ENCODE assay signal across 18 cellular contexts in genomic region chr7:124089621-124090020, GRCh38. TPM values are rescaled to one million over a fixed set of nuclear protein-coding genes. Genes with fewer than 3 reads are reported as not detected.
DNase-seq lines count a peak whose midpoint lies in the region; ATAC-seq and TF ChIP-seq lines count a peak whose summit lies in the region.
"Had no signal": no experiment of that assay in that cellular context is flagged by ENCODE, and none has a peak within 500 bp of the region (broad histone marks: within the 10 kb centered on the region; RNA-seq: fewer than 3 reads in every experiment).

No MANE protein-coding gene starts in this region.

- no peaks in the 10 kb centered on the region for H3K4me1 Mint-ChIP-seq in endodermal cell
- H3K4me1 Mint-ChIP-seq in activated T-helper 2 cell treated with anti-CD3 and anti-CD28 coated beads, Interferon-gamma antibody, Interleukin-2, Interleukin-4, amounts not matched to agents 10 μg/mL and 5 μg/mL and 100 μg/mL, durations not matched to agents 14 hours and 24 hours and 36 hours (ENCODE audit: low read depth) = no peaks in the 10 kb centered on the region
- H3K4me1 Mint-ChIP-seq: CD14-positive monocyte; CD4-positive, alpha-beta memory T cell; GM23338; H9; IgD-negative memory B cell had no signal

- H3K4me2 ChIP-seq in smooth muscle cell = peak overlapping the region; percentile 48
- H3K4me2 ChIP-seq: A549, BLaER1, GM23338 had no signal

- no peaks in the 10 kb centered on the region for H3K9me3 Mint-ChIP-seq in endodermal cell
- no peaks in the 10 kb centered on the region for H3K9me3 Mint-ChIP-seq in activated T-helper 2 cell treated with anti-CD3 and anti-CD28 coated beads, Interferon-gamma antibody, Interleukin-2, Interleukin-4, amounts not matched to agents 10 μg/mL and 5 μg/mL and 100 μg/mL, durations not matched to agents 14 hours and 24 hours and 36 hours
- H3K9me3 Mint-ChIP-seq: GM23338, H9 had no signal

- WGBS in endodermal cell (ENCODE audit: insufficient coverage in 1 of 2, insufficient read length in 1 of 2), 2 experiments = 81% methylated on average over 2 of the region's 2 CpGs; no CpG with 5 or more reads in 1 of the 2 experiments
- 14% methylated on average over 2 of the region's 2 CpGs for WGBS in smooth muscle cell (ENCODE audit: low lambda C conversion rate)

- intact Hi-C loops in activated T-helper 2 cell treated with anti-CD3 and anti-CD28 coated beads, Interferon-gamma antibody, Interleukin-2, Interleukin-4, amounts not matched to agents 10 μg/mL and 5 μg/mL and 100 μg/mL, durations not matched to agents 14 hours and 24 hours and 36 hours (cut with micrococcal nuclease) = no loop called here

- no peaks in the 10 kb centered on the region for H3K27me3 Mint-ChIP-seq in endodermal cell (ENCODE audit: insufficient read depth)
- H3K27me3 Mint-ChIP-seq in activated T-helper 2 cell treated with anti-CD3 and anti-CD28 coated beads, Interferon-gamma antibody, Interleukin-2, Interleukin-4, amounts not matched to agents 10 μg/mL and 5 μg/mL and 100 μg/mL, durations not matched to agents 14 hours and 24 hours and 36 hours (ENCODE audit: low read depth) = no peaks in the 10 kb centered on the region
- H3K27me3 Mint-ChIP-seq: CD4-positive, alpha-beta memory T cell; IgD-negative memory B cell had no signal

- no peaks in the 10 kb centered on the region for H3K36me3 Mint-ChIP-seq in endodermal cell (ENCODE audit: low read depth)
- no peaks in the 10 kb centered on the region for H3K36me3 Mint-ChIP-seq in activated T-helper 2 cell treated with anti-CD3 and anti-CD28 coated beads, Interferon-gamma antibody, Interleukin-2, Interleukin-4, amounts not matched to agents 10 μg/mL and 5 μg/mL and 100 μg/mL, durations not matched to agents 14 hours and 24 hours and 36 hours (ENCODE audit: low read depth)
- H3K36me3 Mint-ChIP-seq: CD14-positive monocyte; CD4-positive, alpha-beta memory T cell; IgD-negative memory B cell had no signal

- TF ChIP-seq CTCF in endodermal cell (conservative IDR thresholded peaks at IDR 0.05) (no peak), smooth muscle cell (IDR thresholded peaks at IDR 0.05; ENCODE audit: borderline replicate concordance, insufficient read depth, poor library complexity, severe bottlenecking) (no peak)

- peak; percentile 19 for DNase-seq in Ammon's horn (ENCODE audit: low spot score)
- peak; percentile 66 for DNase-seq in NCI-H82 (lab: John Stamatoyannopoulos, UW)
- no peak for DNase-seq in endodermal cell
- no peak for DNase-seq in smooth muscle cell (lab: John Stamatoyannopoulos, UW; ENCODE audit: unreplicated experiment)
- no peak for DNase-seq in activated T-helper 2 cell treated with anti-CD3 and anti-CD28 coated beads, Interferon-gamma antibody, Interleukin-2, Interleukin-4, amounts not matched to agents 10 μg/mL and 5 μg/mL and 100 μg/mL, durations not matched to agents 14 hours and 24 hours and 36 hours (ENCODE audit: low spot score)
- no peak for DNase-seq in dermis blood vessel endothelial cell
- DNase-seq: AML-193; Calu3; CD4-positive, alpha-beta memory T cell; H9 had no signal

- H3K27me3 ChIP-seq in endodermal cell (ENCODE audit: control insufficient read depth, insufficient read depth, low read length, poor library complexity, severe bottlenecking) (no peaks in the 10 kb centered on the region), smooth muscle cell (ENCODE audit: low read depth) (no peaks in the 10 kb centered on the region)
- H3K27me3 ChIP-seq: BLaER1 had no signal

- H3K27ac Mint-ChIP-seq in endodermal cell = peak overlapping the region; percentile 33
- H3K27ac Mint-ChIP-seq in activated T-helper 2 cell treated with anti-CD3 and anti-CD28 coated beads, Interferon-gamma antibody, Interleukin-2, Interleukin-4, amounts not matched to agents 10 μg/mL and 5 μg/mL and 100 μg/mL, durations not matched to agents 14 hours and 24 hours and 36 hours = no peak overlapping the region
- H3K27ac Mint-ChIP-seq: CD14-positive monocyte; CD4-positive, alpha-beta memory T cell; GM23338; IgD-negative memory B cell had no signal

- H3K36me3 ChIP-seq in endodermal cell (ENCODE audit: control insufficient read depth, insufficient read depth, low read length) (no peaks in the 10 kb centered on the region), smooth muscle cell (ENCODE audit: low read depth) (no peaks in the 10 kb centered on the region)
- H3K36me3 ChIP-seq: BLaER1 had no signal

- H3K79me2 ChIP-seq in smooth muscle cell (ENCODE audit: low read depth) = no peaks in the 10 kb centered on the region

- H3K27ac ChIP-seq in endodermal cell (ENCODE audit: low read depth, low read length) = no peak overlapping the region
- no peak overlapping the region for H3K27ac ChIP-seq in smooth muscle cell (ENCODE audit: low read depth)
- H3K27ac ChIP-seq: 22Rv1, A549, BLaER1 had no signal

- no peak overlapping the region for H3K9ac ChIP-seq in endodermal cell (ENCODE audit: extremely low read depth, low read length, poor library complexity, severe bottlenecking)
- H3K9ac ChIP-seq in smooth muscle cell (ENCODE audit: low read depth) = no peak overlapping the region
- H3K9ac ChIP-seq: BLaER1 had no signal

- H3K4me3 ChIP-seq in endodermal cell (ENCODE audit: low read length) (no peak overlapping the region), smooth muscle cell (no peak overlapping the region)
- H3K4me3 ChIP-seq: A549, BLaER1, GM23338 had no signal

- no peak for ATAC-seq in GM18505 (IDR thresholded peaks at IDR 0.05; ENCODE audit: unreplicated experiment)
- ATAC-seq: A549, GM23338, HepG2 had no signal

- H3K4me3 Mint-ChIP-seq in endodermal cell = no peak overlapping the region
- H3K4me3 Mint-ChIP-seq in activated T-helper 2 cell treated with anti-CD3 and anti-CD28 coated beads, Interferon-gamma antibody, Interleukin-2, Interleukin-4, amounts not matched to agents 10 μg/mL and 5 μg/mL and 100 μg/mL, durations not matched to agents 14 hours and 24 hours and 36 hours (ENCODE audit: low read depth) = no peak overlapping the region
- H3K4me3 Mint-ChIP-seq: CD14-positive monocyte; CD4-positive, alpha-beta memory T cell; GM23338; H9; IgD-negative memory B cell had no signal

- TF ChIP-seq POLR2A in GM18505 (IDR thresholded peaks at IDR 0.05; ENCODE audit: borderline replicate concordance, extremely low read depth, insufficient read depth, insufficient read length) = no peak

- no peaks in the 10 kb centered on the region for H3F3A ChIP-seq in smooth muscle cell (ENCODE audit: low read depth)

- no peaks in the 10 kb centered on the region for H4K20me1 ChIP-seq in smooth muscle cell (ENCODE audit: low read depth)
- H4K20me1 ChIP-seq: BLaER1 had no signal

- H3K4me1 ChIP-seq in endodermal cell (ENCODE audit: control insufficient read depth, insufficient read depth, low read length) (no peaks in the 10 kb centered on the region), smooth muscle cell (ENCODE audit: low read depth) (peaks cover 5% of the 10 kb centered on the region)
- H3K4me1 ChIP-seq: A549 had no signal

- no peak overlapping the region for H2AFZ ChIP-seq in smooth muscle cell (ENCODE audit: low read depth)
- H2AFZ ChIP-seq: GM23338 had no signal

- H3K9me3 ChIP-seq in endodermal cell (ENCODE audit: control insufficient read depth, low read length) = no peaks in the 10 kb centered on the region
- no peaks in the 10 kb centered on the region for H3K9me3 ChIP-seq in smooth muscle cell (replicated peaks; ENCODE audit: low read depth)
- H3K9me3 ChIP-seq: A549, BLaER1 had no signal

RNA-seq across cellular contexts. Expression of gene TMEM229A, which starts 56.8 kb away (rescaled TPM):
- 1 to 10 TPM in 1 of 2 donors, under 1 TPM in 1; 0.31 to 1.5 TPM for total RNA-seq in endodermal cell
- polyA plus RNA-seq in endodermal cell (2013, experiment 1 of 2) = 0.43 TPM
- polyA plus RNA-seq in endodermal cell (2013, experiment 2 of 2) = 0.29 TPM
- not detected in 2 replicates for total RNA-seq in smooth muscle cell
- polyA plus RNA-seq in smooth muscle cell = not detected in 2 replicates
- not detected in 2 replicates for total RNA-seq in activated T-helper 2 cell treated with anti-CD3 and anti-CD28 coated beads, Interferon-gamma antibody, Interleukin-2, Interleukin-4, amounts not matched to agents 10 μg/mL and 5 μg/mL and 100 μg/mL, durations not matched to agents 14 hours and 24 hours and 36 hours
- total RNA-seq in dermis blood vessel endothelial cell = not detected in 2 replicates
- total RNA-seq: Calu3; CD4-positive, alpha-beta memory T cell; HepG2 had no signal
- polyA plus RNA-seq: A549; CD14-positive monocyte; CD4-positive, alpha-beta memory T cell; HepG2; IgD-negative memory B cell had no signal

Comparison
In these comparisons a context has a peak if more than half of its experiments do, and no peak if none do; other contexts are left out.
1. DNase-seq: peak in Ammon's horn (single experiment) and NCI-H82 (single experiment); none in endodermal cell (single experiment), smooth muscle cell (single experiment), activated T-helper 2 cell treated with anti-CD3 and anti-CD28 coated beads, Interferon-gamma antibody, Interleukin-2, Interleukin-4, amounts not matched to agents 10 μg/mL and 5 μg/mL and 100 μg/mL, durations not matched to agents 14 hours and 24 hours and 36 hours (single experiment) and dermis blood vessel endothelial cell (single experiment).